ENCODE assay signal across 10 cellular contexts in genomic region chr17:64174686-64175456, GRCh38. TPM values are rescaled to one million over a fixed set of nuclear protein-coding genes. Genes with fewer than 3 reads are reported as not detected.
DNase-seq lines count a peak whose midpoint lies in the region; ATAC-seq and TF ChIP-seq lines count a peak whose summit lies in the region.
"Had no signal": no experiment of that assay in that cellular context is flagged by ENCODE, and none has a peak within 500 bp of the region (broad histone marks: within the 10 kb centered on the region; RNA-seq: fewer than 3 reads in every experiment).

No MANE protein-coding gene starts in this region.

- no peaks in the 10 kb centered on the region for H3K79me2 ChIP-seq in GM23338 (replicated peaks; ENCODE audit: insufficient read depth)

- no peaks in the 10 kb centered on the region for H3K9me3 Mint-ChIP-seq in GM23338

- H3K27me3 Mint-ChIP-seq in GM23338 (ENCODE audit: insufficient read depth, low read depth, poor library complexity) = no peaks in the 10 kb centered on the region

- H3F3A ChIP-seq in GM23338 (replicated peaks; ENCODE audit: low read depth) = no peaks in the 10 kb centered on the region

- H3K4me3 ChIP-seq in mucosa of descending colon (no peak overlapping the region), GM23338 (no peak overlapping the region)

- ATAC-seq in mucosa of descending colon (peak; percentile 60), GM23338 (no peak)

- no peak overlapping the region for H3K27ac ChIP-seq in GM23338 (ENCODE audit: low read depth)
- H3K27ac ChIP-seq: C4-2B, VCaP had no signal

- DNase-seq in AG08396 (ENCODE audit: low spot score) = peak; percentile 25
- DNase-seq in NCI-H446 treated with DMSO at 0.1 percent for 48 hours (lab: John Stamatoyannopoulos, UW) = peak; percentile 51
- DNase-seq in epidermal melanocyte (ENCODE audit: insufficient read length, low spot score) = peak; percentile 84
- DNase-seq in mucosa of descending colon = peak in 1 of 3 donors; percentile 11
- DNase-seq in NCI-H345 (lab: John Stamatoyannopoulos, UW) = no peak
- DNase-seq in KG1 (lab: John Stamatoyannopoulos, UW) = no peak
- no peak for DNase-seq in GM23338 (ENCODE audit: low spot score)
- DNase-seq in germinal center (ENCODE audit: low spot score) = no peak

- H3K9me2 ChIP-seq in GM23338 (ENCODE audit: insufficient read depth) = no peaks in the 10 kb centered on the region

- no peaks in the 10 kb centered on the region for H3K4me1 Mint-ChIP-seq in GM23338

- no peak overlapping the region for H2AFZ ChIP-seq in GM23338

- no peak overlapping the region for H3K4me3 Mint-ChIP-seq in GM23338

- no peaks in the 10 kb centered on the region for H3K9me3 ChIP-seq in mucosa of descending colon

- H4K20me1 ChIP-seq in GM23338 (replicated peaks; ENCODE audit: insufficient read depth) = no peaks in the 10 kb centered on the region

- no peaks in the 10 kb centered on the region for H3K36me3 ChIP-seq in mucosa of descending colon (ENCODE audit: low read depth)
- peaks cover 9% of the 10 kb centered on the region; the same call in 1 of the 2 replicates for H3K36me3 ChIP-seq in GM23338 (ENCODE audit: insufficient read depth)

- no peak overlapping the region for H3K27ac Mint-ChIP-seq in GM23338

- TF ChIP-seq CTCF in mucosa of descending colon (IDR thresholded peaks at IDR 0.05) (no peak), GM23338 (conservative IDR thresholded peaks at IDR 0.05; ENCODE audit: low read depth in 2 of 2) (no peak)

- H3K36me3 Mint-ChIP-seq in GM23338 (ENCODE audit: low read depth) = peaks cover 17% of the 10 kb centered on the region; the same call in 2 of the 3 replicates

- no peaks in the 10 kb centered on the region for H3K4me1 ChIP-seq in mucosa of descending colon (ENCODE audit: low read depth)
- H3K4me1 ChIP-seq in GM23338 (ENCODE audit: insufficient read depth) = no peaks in the 10 kb centered on the region

- H3K4me2 ChIP-seq in GM23338 = no peak overlapping the region

- intact Hi-C loops in mucosa of descending colon (cut with DNase I, micrococcal nuclease) = no loop called here

- no peaks in the 10 kb centered on the region for H3K27me3 ChIP-seq in GM23338 (ENCODE audit: insufficient read depth)

TF ChIP-seq in GM23338, 12 proteins besides CTCF, POLR2A, EP300 and RAD21:
- TF ChIP-seq ZNF462 (CRISPR knock-in tag; IDR thresholded peaks at IDR 0.05) (no peak), CREB1 (CRISPR knock-in tag; IDR thresholded peaks at IDR 0.05; ENCODE audit: low read depth) (no peak), EZH2 (IDR thresholded peaks at IDR 0.05; ENCODE audit: low read depth, unreplicated experiment) (no peak), JUNB (IDR thresholded peaks at IDR 0.05; ENCODE audit: unreplicated experiment) (no peak), ZNF114 (CRISPR knock-in tag; IDR thresholded peaks at IDR 0.05) (no peak), ZNF331 (CRISPR knock-in tag; IDR thresholded peaks at IDR 0.05; ENCODE audit: low read depth) (no peak), POLR2AphosphoS5 (IDR thresholded peaks at IDR 0.05; ENCODE audit: low read depth) (no peak), NANOG (IDR thresholded peaks at IDR 0.05; ENCODE audit: borderline replicate concordance) (no peak)
TF ChIP-seq in GM23338: peak in this region for 0.

RNA-seq across cellular contexts. Expression of gene ERN1, which starts 44.9 kb away (rescaled TPM):
- 10 to 100 TPM; 18.4 to 27.1 (median 21.7) TPM for total RNA-seq in mucosa of descending colon
- 4.1 and 5.9 TPM in 2 replicates for total RNA-seq in GM23338 (2014; rRNA removed; shearing (Covaris generic))
- 4.2 and 7.5 TPM in 2 replicates for polyA plus RNA-seq in GM23338 (2016; fragmentation: Nextera tagmentation; extraction: Ambion mirVana)

Comparison
In these comparisons a context has a peak if more than half of its experiments do, and no peak if none do; other contexts are left out.
1. DNase-seq: peak in AG08396 (single experiment), NCI-H446 treated with DMSO at 0.1 percent for 48 hours (single experiment) and epidermal melanocyte (single experiment); none in NCI-H345 (single experiment), KG1 (single experiment), GM23338 (single experiment) and germinal center (single experiment).